Comparison of ENCODE assay signal across 16 cellular contexts in genomic region chr11:35621620-35622019, GRCh38. TPM values are rescaled to one million over a fixed set of nuclear protein-coding genes. Genes with fewer than 3 reads are reported as not detected.
DNase-seq lines count a peak whose midpoint lies in the region; TF ChIP-seq lines count a peak whose summit lies in the region.
"Had no signal": no experiment of that assay in that cellular context is flagged by ENCODE, and none has a peak within 500 bp of the region (broad histone marks: within the 10 kb centered on the region; RNA-seq: fewer than 3 reads in every experiment).

No MANE protein-coding gene starts in this region.

- no peak overlapping the region for H3K4me3 Mint-ChIP-seq in activated CD4-positive, alpha-beta T cell treated with anti-CD3 and anti-CD28 coated beads, Interleukin-2, amount 10 ng/mL, durations not matched to agents 24 days and 14 days
- no peak overlapping the region for H3K4me3 Mint-ChIP-seq in CD4-positive, alpha-beta memory T cell
- H3K4me3 Mint-ChIP-seq: CD4-positive, CD25-positive, alpha-beta regulatory T cell; T-helper 2 cell treated with Interferon-gamma antibody and Interleukin-4, amounts not matched to agents 5 μg/mL and 100 μg/mL, for 36 hours had no signal

- no peaks in the 10 kb centered on the region for H3K27me3 ChIP-seq in GM23248 (replicated peaks; ENCODE audit: insufficient read depth)
- no peaks in the 10 kb centered on the region for H3K27me3 ChIP-seq in osteoblast (ENCODE audit: insufficient read depth, low read length)
- peaks cover 38% of the 10 kb centered on the region for H3K27me3 ChIP-seq in CD4-positive, alpha-beta memory T cell (ENCODE audit: insufficient read depth, low read length)

- peaks cover 5% of the 10 kb centered on the region for H3K4me1 Mint-ChIP-seq in activated CD4-positive, alpha-beta T cell treated with anti-CD3 and anti-CD28 coated beads, Interleukin-2, amount 10 ng/mL, durations not matched to agents 24 days and 14 days
- peaks cover 6 to 27% (median 11%) of the 10 kb centered on the region in 4 donors for H3K4me1 Mint-ChIP-seq in CD4-positive, alpha-beta memory T cell

- H3K9me3 ChIP-seq in GM23248 (ENCODE audit: low read depth) (no peaks in the 10 kb centered on the region), SK-N-MC (ENCODE audit: low read depth, low read length) (no peaks in the 10 kb centered on the region), osteoblast (ENCODE audit: low read depth, low read length) (no peaks in the 10 kb centered on the region)
- no peaks in the 10 kb centered on the region for H3K9me3 ChIP-seq in CD4-positive, alpha-beta memory T cell (ENCODE audit: control insufficient read depth in 1 of 2, low read length in 2 of 2)
- H3K9me3 ChIP-seq: upper lobe of left lung had no signal

- H3K27ac ChIP-seq in GM23248 (peak overlapping the region; percentile 19; the same call in 1 of the 2 replicates), SK-N-MC (no peak overlapping the region), osteoblast (ENCODE audit: low read depth, low read length) (peak overlapping the region; percentile 42)
- no peak overlapping the region for H3K27ac ChIP-seq in CD4-positive, alpha-beta memory T cell (ENCODE audit: low read depth, low read length)
- H3K27ac ChIP-seq: upper lobe of left lung had no signal

- intact Hi-C loops in activated CD4-positive, alpha-beta T cell treated with anti-CD3 and anti-CD28 coated beads, Interleukin-2, amount 10 ng/mL, durations not matched to agents 24 days and 14 days (cut with micrococcal nuclease) = no loop called here
- intact Hi-C loops in CD4-positive, alpha-beta memory T cell (cut with micrococcal nuclease) = no loop called here

- peak overlapping the region; percentile 7; the same call in 1 of the 2 replicates for H3K4me3 ChIP-seq in GM23248
- peak overlapping the region; percentile 46 for H3K4me3 ChIP-seq in SK-N-MC
- no peak overlapping the region for H3K4me3 ChIP-seq in fibroblast of the aortic adventitia (ENCODE audit: low read depth, low read length)
- no peak overlapping the region for H3K4me3 ChIP-seq in osteoblast (ENCODE audit: insufficient read depth, low read length)
- H3K4me3 ChIP-seq in CD4-positive, alpha-beta memory T cell (ENCODE audit: low read length in 2 of 2) = no peak overlapping the region
- H3K4me3 ChIP-seq: upper lobe of left lung had no signal

- H3K9ac ChIP-seq in GM23248 (no peak overlapping the region), SK-N-MC (ENCODE audit: insufficient read length) (no peak overlapping the region)

- 92 to 97% methylated on average over 2 of the region's 2 CpGs for WGBS in GM23248 (ENCODE audit: low coverage in 1 of 2, low lambda C conversion rate in 2 of 2, missing lambda C conversion rate in 2 of 2), 2 experiments

- in situ Hi-C loops in GM23248 (cut with MboI) = loop anchor here (25.0 kb wide), 1 partner anchor 516 kb away; no protein-coding TSS in a partner anchor

- H3K4me2 ChIP-seq in GM23248 (ENCODE audit: unreplicated experiment) (peak overlapping the region; percentile 43), osteoblast (ENCODE audit: insufficient read depth, low read length) (peak overlapping the region; percentile 49)

- H3K9me3 Mint-ChIP-seq in activated CD4-positive, alpha-beta T cell treated with anti-CD3 and anti-CD28 coated beads, Interleukin-2, amount 10 ng/mL, durations not matched to agents 24 days and 14 days = no peaks in the 10 kb centered on the region
- peaks cover 0 to 1% (median 0%) of the 10 kb centered on the region in 8 donors for H3K9me3 Mint-ChIP-seq in CD4-positive, alpha-beta memory T cell
- H3K9me3 Mint-ChIP-seq: CD4-positive, CD25-positive, alpha-beta regulatory T cell; T-helper 2 cell treated with Interferon-gamma antibody and Interleukin-4, amounts not matched to agents 5 μg/mL and 100 μg/mL, for 36 hours had no signal

- H3K9me2 ChIP-seq in GM23248 (ENCODE audit: insufficient read depth) = no peaks in the 10 kb centered on the region

- H3K27ac Mint-ChIP-seq in activated CD4-positive, alpha-beta T cell treated with anti-CD3 and anti-CD28 coated beads, Interleukin-2, amount 10 ng/mL, durations not matched to agents 24 days and 14 days = no peak overlapping the region
- no peak overlapping the region for H3K27ac Mint-ChIP-seq in CD4-positive, alpha-beta memory T cell
- H3K27ac Mint-ChIP-seq: CD4-positive, CD25-positive, alpha-beta regulatory T cell; T-helper 2 cell treated with Interferon-gamma antibody and Interleukin-4, amounts not matched to agents 5 μg/mL and 100 μg/mL, for 36 hours had no signal

- H3K79me2 ChIP-seq in GM23248 (ENCODE audit: insufficient read depth) = peaks cover 19% of the 10 kb centered on the region
- H3K79me2 ChIP-seq in osteoblast (ENCODE audit: insufficient read depth, low read length) = peaks cover 19% of the 10 kb centered on the region

- H2AFZ ChIP-seq in GM23248 = no peak overlapping the region
- no peak overlapping the region for H2AFZ ChIP-seq in osteoblast (ENCODE audit: low read length)

- no peaks in the 10 kb centered on the region for H3K36me3 ChIP-seq in GM23248 (ENCODE audit: low read depth)
- H3K36me3 ChIP-seq in SK-N-MC (ENCODE audit: insufficient read depth, low read length) = no peaks in the 10 kb centered on the region
- H3K36me3 ChIP-seq in osteoblast (ENCODE audit: insufficient read depth, low read length) = no peaks in the 10 kb centered on the region
- no peaks in the 10 kb centered on the region for H3K36me3 ChIP-seq in CD4-positive, alpha-beta memory T cell (ENCODE audit: insufficient read depth, low read length)
- H3K36me3 ChIP-seq: upper lobe of left lung had no signal

- H4K20me1 ChIP-seq in GM23248 (ENCODE audit: insufficient read depth) (no peaks in the 10 kb centered on the region), osteoblast (ENCODE audit: insufficient read depth, low read length) (no peaks in the 10 kb centered on the region)

- H3K27me3 Mint-ChIP-seq in activated CD4-positive, alpha-beta T cell treated with anti-CD3 and anti-CD28 coated beads, Interleukin-2, amount 10 ng/mL, durations not matched to agents 24 days and 14 days = peaks cover 70% of the 10 kb centered on the region
- H3K27me3 Mint-ChIP-seq in CD4-positive, alpha-beta memory T cell = peaks cover 44 to 48% of the 10 kb centered on the region in 2 donors

- DNase-seq in GM23248 (no peak), SK-N-MC (ENCODE audit: low read depth, low spot score) (peak; percentile 75), fibroblast of the aortic adventitia (ENCODE audit: low read depth) (peak; percentile 49), osteoblast (ENCODE audit: insufficient read length, low spot score, missing footprints) (no peak), NCI-H1092 treated with DMSO at 0.1 percent for 48 hours (lab: John Stamatoyannopoulos, UW) (no peak)
- DNase-seq in activated CD4-positive, alpha-beta T cell treated with anti-CD3 and anti-CD28 coated beads for 1 hour = no peak
- no peak for DNase-seq in activated CD4-positive, alpha-beta T cell treated with anti-CD3 and anti-CD28 coated beads, Interleukin-2, amount 10 ng/mL, durations not matched to agents 24 days and 14 days
- no peak for DNase-seq in CD4-positive, alpha-beta memory T cell
- DNase-seq: activated CD4-positive, alpha-beta T cell treated with anti-CD3 and anti-CD28 coated beads, Interleukin-2, amount 50 U/mL, for 1 hour; activated T-cell treated with anti-CD3 and anti-CD28 coated beads, Interleukin-2, amount 50 U/mL, for 48 hours; CD4-positive, CD25-positive, alpha-beta regulatory T cell; GF-D8; NCI-H1694; NCI-H524 treated with DMSO at 0.1 percent for 48 hours; upper lobe of left lung had no signal

- TF ChIP-seq CTCF in fibroblast of the aortic adventitia (IDR thresholded peaks at IDR 0.05; ENCODE audit: insufficient read depth, low read length) (no peak), osteoblast (IDR thresholded peaks at IDR 0.05; ENCODE audit: extremely low read depth, low read depth, low read length) (no peak)

- H3F3A ChIP-seq in GM23248 (ENCODE audit: insufficient read depth) = peaks cover 37% of the 10 kb centered on the region

- POLR2A ChIA-PET in CD4-positive, alpha-beta memory T cell (lab: Charles Lee; ENCODE audit: partially characterized antibody) = no interaction called here

- H3K4me1 ChIP-seq in GM23248 (ENCODE audit: insufficient read depth) (peaks cover 42% of the 10 kb centered on the region), osteoblast (ENCODE audit: insufficient read depth, low read length) (peaks cover 52% of the 10 kb centered on the region)
- H3K4me1 ChIP-seq in CD4-positive, alpha-beta memory T cell (ENCODE audit: insufficient read depth, low read length) = peaks cover 15% of the 10 kb centered on the region

- peaks cover 1% of the 10 kb centered on the region for H3K36me3 Mint-ChIP-seq in activated CD4-positive, alpha-beta T cell treated with anti-CD3 and anti-CD28 coated beads, Interleukin-2, amount 10 ng/mL, durations not matched to agents 24 days and 14 days (ENCODE audit: low read depth)
- peaks cover 0 to 2% of the 10 kb centered on the region in 2 donors for H3K36me3 Mint-ChIP-seq in CD4-positive, alpha-beta memory T cell
- H3K36me3 Mint-ChIP-seq: CD4-positive, CD25-positive, alpha-beta regulatory T cell had no signal

- CTCF ChIA-PET in CD4-positive, alpha-beta memory T cell (lab: Charles Lee; ENCODE audit: partially characterized antibody) = no interaction called here

RNA-seq across cellular contexts. Expression of gene FJX1, which starts 3.4 kb away (rescaled TPM):
- total RNA-seq in GM23248 (2014; rRNA removed; shearing (Covaris generic)) = 30.9 and 37.0 TPM in 2 replicates
- polyA plus RNA-seq in GM23248 (2016; fragmentation: Nextera tagmentation; extraction: Ambion mirVana) = 12.4 and 12.5 TPM in 2 replicates
- total RNA-seq in fibroblast of the aortic adventitia (ENCODE audit: low replicate concordance) = 8.3 and 78.2 TPM in 2 replicates
- total RNA-seq in osteoblast = 10.3 and 13.8 TPM in 2 replicates
- total RNA-seq in activated CD4-positive, alpha-beta T cell treated with anti-CD3 and anti-CD28 coated beads, Interleukin-2, amount 10 ng/mL, durations not matched to agents 24 days and 14 days = 0.26 and 0.30 TPM in 2 replicates
- total RNA-seq in CD4-positive, alpha-beta memory T cell = not detected
- polyA plus RNA-seq in CD4-positive, alpha-beta memory T cell = under 1 TPM in 1 of 2 donors, not detected in 1; 0.10 TPM
- total RNA-seq: CD4-positive, CD25-positive, alpha-beta regulatory T cell had no signal
- polyA plus RNA-seq: CD4-positive, CD25-positive, alpha-beta regulatory T cell had no signal

RNA-seq across cellular contexts. Expression of gene TRIM44, which starts 41.0 kb away (rescaled TPM):
- total RNA-seq in GM23248 (2014; rRNA removed; shearing (Covaris generic)) = 17.3 and 37.1 TPM in 2 replicates
- polyA plus RNA-seq in GM23248 (2016; fragmentation: Nextera tagmentation; extraction: Ambion mirVana) = 27.6 and 32.2 TPM in 2 replicates
- total RNA-seq in fibroblast of the aortic adventitia (ENCODE audit: low replicate concordance) (42.1 and 52.7 TPM in 2 replicates), osteoblast (23.9 and 40.5 TPM in 2 replicates)
- 27.3 and 27.8 TPM in 2 replicates for total RNA-seq in activated CD4-positive, alpha-beta T cell treated with anti-CD3 and anti-CD28 coated beads, Interleukin-2, amount 10 ng/mL, durations not matched to agents 24 days and 14 days
- total RNA-seq in CD4-positive, alpha-beta memory T cell = 10 to 100 TPM; 49.8 to 53.1 TPM
- polyA plus RNA-seq in CD4-positive, alpha-beta memory T cell = 10 to 100 TPM; 34.7 to 47.6 TPM

Comparison
In these comparisons a context has a peak if more than half of its experiments do, and no peak if none do; other contexts are left out.
1. DNase-seq: peak in SK-N-MC (single experiment) and fibroblast of the aortic adventitia (single experiment); none in GM23248 (single experiment), osteoblast (single experiment), activated CD4-positive, alpha-beta T cell treated with anti-CD3 and anti-CD28 coated beads for 1 hour (single experiment), activated CD4-positive, alpha-beta T cell treated with anti-CD3 and anti-CD28 coated beads, Interleukin-2, amount 10 ng/mL, durations not matched to agents 24 days and 14 days (single experiment), CD4-positive, alpha-beta memory T cell (0 of 5) and NCI-H1092 treated with DMSO at 0.1 percent for 48 hours (single experiment).
2. H3K27ac ChIP-seq: peak in GM23248 (single experiment) and osteoblast (single experiment); none in SK-N-MC (single experiment) and CD4-positive, alpha-beta memory T cell (single experiment).
3. H3K4me3 ChIP-seq: peak in GM23248 (single experiment) and SK-N-MC (single experiment); none in fibroblast of the aortic adventitia (single experiment), osteoblast (single experiment) and CD4-positive, alpha-beta memory T cell (0 of 2).